In genomic region chr15:74785716-74786032, GRCh38 we compare ENCODE assay signal across 9 cellular contexts. TPM values are rescaled to one million over a fixed set of nuclear protein-coding genes. Genes with fewer than 3 reads are reported as not detected.
A peak's percentile ranks its signal among the peaks of the same experiment; 100 is the strongest.
DNase-seq lines count a peak whose midpoint lies in the region; ATAC-seq, FAIRE-seq and TF ChIP-seq lines count a peak whose summit lies in the region.
"Had no signal": no experiment of that assay in that cellular context is flagged by ENCODE, and none has a peak within 500 bp of the region (broad histone marks: within the 10 kb centered on the region; RNA-seq: fewer than 3 reads in every experiment).

No MANE protein-coding gene starts in this region.

- ATAC-seq in activated B cell treated with CpG ODN at 0.5 μM for 24 hours (ENCODE audit: low read depth): no peak
- ATAC-seq in thoracic aorta (ENCODE audit: insufficient number of reproducible peaks, low FRiP score, low read depth): no peak

- H3K27me3 Mint-ChIP-seq in activated B cell treated with CpG ODN at 0.5 μM for 24 hours: no peaks in the 10 kb centered on the region

- H3K9me3 ChIP-seq in kidney (ENCODE audit: control insufficient read depth in 1 of 2, low read length in 2 of 2): no peaks in the 10 kb centered on the region
- H3K9me3 ChIP-seq in thoracic aorta: no peaks in the 10 kb centered on the region

- H4K5ac ChIP-seq in mesendoderm (ENCODE audit: low read length): no peak overlapping the region

- H3K79me2 ChIP-seq in mesendoderm (ENCODE audit: control insufficient read depth, insufficient read depth, low read length): peaks cover 32% of the 10 kb centered on the region

- no peak overlapping the region for H3K4me3 ChIP-seq in kidney (ENCODE audit: low read length in 2 of 2)
- no peak overlapping the region for H3K4me3 ChIP-seq in thoracic aorta
- H3K4me3 ChIP-seq in mesendoderm (ENCODE audit: low read length): no peak overlapping the region

- H3K56ac ChIP-seq in mesendoderm (ENCODE audit: low read length): no peak overlapping the region

- H3K27ac Mint-ChIP-seq in activated B cell treated with CpG ODN at 0.5 μM for 24 hours: peak overlapping the region; percentile 99

- FAIRE-seq in kidney (lab: Jason Lieb, UNC) (no peak), frontal cortex (lab: Jason Lieb, UNC) (no peak)

- no peaks in the 10 kb centered on the region for H3K9me3 Mint-ChIP-seq in activated B cell treated with CpG ODN at 0.5 μM for 24 hours

- no peak overlapping the region for H2AK5ac ChIP-seq in mesendoderm (ENCODE audit: low read length)

- POLR2A ChIA-PET in activated B cell treated with CpG ODN at 0.5 μM for 24 hours (lab: Charles Lee): interaction anchor here (0.6 to 32.5 kb wide), 4 partner anchors 6 to 382 kb away, joined by 3 to 2569 read pairs (median 1295); partner anchors contain the start of gene CSK

- H3K4me2 ChIP-seq in mesendoderm (ENCODE audit: low read length): no peak overlapping the region

- peaks cover 67% of the 10 kb centered on the region for H3K36me3 Mint-ChIP-seq in activated B cell treated with CpG ODN at 0.5 μM for 24 hours (ENCODE audit: low read depth)

- peaks cover 49% of the 10 kb centered on the region for H3K79me1 ChIP-seq in mesendoderm (ENCODE audit: low read length)

- no peak overlapping the region for H2BK15ac ChIP-seq in mesendoderm (replicated peaks; ENCODE audit: low read depth)

- no peak overlapping the region for H3K18ac ChIP-seq in mesendoderm (ENCODE audit: low read length)

- intact Hi-C loops in activated B cell treated with CpG ODN at 0.5 μM for 24 hours (cut with micrococcal nuclease): loop anchor here (2.0 to 5.0 kb wide), 4 partner anchors 243 to 667 kb away; partner anchors contain the start of genes ARID3B, NEIL1 and SIN3A
- intact Hi-C loops in kidney (cut with DNase I): no loop called here

- H3K9ac ChIP-seq in kidney (ENCODE audit: low read length in 2 of 2) (peak overlapping the region in 1 of 2 donors; percentile 58), mesendoderm (ENCODE audit: low read length) (no peak overlapping the region)

- peaks cover 64 to 72% of the 10 kb centered on the region in 2 donors for H3K4me1 ChIP-seq in kidney (ENCODE audit: control insufficient read depth in 1 of 2, insufficient read depth in 1 of 2, low read depth in 1 of 2, low read length in 2 of 2)
- peaks cover 70 to 92% of the 10 kb centered on the region in 2 donors for H3K4me1 ChIP-seq in thoracic aorta (ENCODE audit: control insufficient read depth in 1 of 2, low read depth in 2 of 2)
- H3K4me1 ChIP-seq in mesendoderm (ENCODE audit: control insufficient read depth, low read depth, low read length): peaks cover 12% of the 10 kb centered on the region

- H4K8ac ChIP-seq in mesendoderm (ENCODE audit: low read depth, low read length): no peak overlapping the region

- no peak overlapping the region for H2BK5ac ChIP-seq in mesendoderm (ENCODE audit: low read length)

- TF ChIP-seq CTCF in activated B cell treated with CpG ODN at 0.5 μM for 24 hours (IDR thresholded peaks at IDR 0.05) (no peak), kidney (IDR thresholded peaks at IDR 0.05; ENCODE audit: borderline replicate concordance, extremely low read depth, insufficient read depth) (no peak), thoracic aorta (IDR thresholded peaks at IDR 0.05) (no peak)

- H3K4me1 Mint-ChIP-seq in activated B cell treated with CpG ODN at 0.5 μM for 24 hours: peaks cover 81% of the 10 kb centered on the region

- peak; percentile 73 for DNase-seq in activated effector memory CD4-positive, alpha-beta T cell treated with anti-CD3 and anti-CD28 coated beads, Interleukin-2, amount 50 U/mL, for 16 hours
- DNase-seq in activated effector memory CD4-positive, alpha-beta T cell treated with Interleukin-2 at 50 U/mL for 16 hours: no peak
- DNase-seq in activated B cell treated with CpG ODN at 0.5 μM for 24 hours (no peak), kidney (peak; percentile 62), thoracic aorta (ENCODE audit: low spot score) (no peak), frontal cortex (ENCODE audit: low spot score in 2 of 2) (no peak), mesendoderm (no peak), KBM-7 (no peak)
- DNase-seq: Kasumi-1 had no signal

- H3K27me3 ChIP-seq in thoracic aorta (replicated peaks; ENCODE audit: insufficient read depth) (no peaks in the 10 kb centered on the region), mesendoderm (ENCODE audit: insufficient read depth, low read length, poor library complexity) (no peaks in the 10 kb centered on the region)

- no peak overlapping the region for H3K4ac ChIP-seq in mesendoderm (ENCODE audit: low read depth, low read length)

- in situ Hi-C loops in KBM-7 (cut with MboI; ENCODE audit: low pct_unique_long_range_greater_than_20kb, low sequenced_read_pairs): no loop called here

- WGBS in mesendoderm (ENCODE audit: extremely low coverage, insufficient coverage, low lambda C conversion rate): no CpG with 5 or more reads among the region's 4 CpGs

- H3K36me3 ChIP-seq in kidney (ENCODE audit: control insufficient read depth in 1 of 2, insufficient read depth in 2 of 2, low read length in 2 of 2) (no peaks in the 10 kb centered on the region), thoracic aorta (no peaks in the 10 kb centered on the region), mesendoderm (ENCODE audit: control insufficient read depth, insufficient read depth, low read length) (no peaks in the 10 kb centered on the region)

- no peak overlapping the region for H2BK120ac ChIP-seq in mesendoderm (ENCODE audit: low read depth, low read length)

- CTCF ChIA-PET in activated B cell treated with CpG ODN at 0.5 μM for 24 hours (lab: Charles Lee): interaction anchor here (0.6 to 26.2 kb wide), 4 partner anchors 9 to 84 kb away, joined by 3 to 1146 read pairs (median 639); partner anchors contain the start of gene CSK

- H3K27ac ChIP-seq in kidney (ENCODE audit: low read depth in 2 of 2, low read length in 2 of 2) (peak overlapping the region in 1 of 2 donors; percentile 24), thoracic aorta (peak overlapping the region; percentile 58 to 73), mesendoderm (ENCODE audit: low read depth, low read length) (no peak overlapping the region)

- no peak overlapping the region for H3K23ac ChIP-seq in mesendoderm (ENCODE audit: low read length)

- peak overlapping the region; percentile 94 for H3K4me3 Mint-ChIP-seq in activated B cell treated with CpG ODN at 0.5 μM for 24 hours

RNA-seq across cellular contexts. Expression of gene CSK, which starts 3.8 kb away (rescaled TPM):
- 540 and 557 TPM in 2 replicates for total RNA-seq in activated B cell treated with CpG ODN at 0.5 μM for 24 hours
- total RNA-seq in kidney: 58.8 TPM
- 18.9 TPM for polyA plus RNA-seq in kidney (ENCODE audit: insufficient read depth, low read depth, low replicate concordance)
- 10 to 100 TPM; 32.7 to 61.6 TPM for total RNA-seq in thoracic aorta
- total RNA-seq in frontal cortex: 26.5 TPM
- 26.0 TPM for polyA plus RNA-seq in mesendoderm (2013, experiment 1 of 2)
- 26.9 TPM for polyA plus RNA-seq in mesendoderm (2013, experiment 2 of 2)

RNA-seq across cellular contexts. Expression of gene LMAN1L, which starts 27.0 kb away (rescaled TPM):
- total RNA-seq in activated B cell treated with CpG ODN at 0.5 μM for 24 hours: 1.0 and 2.2 TPM in 2 replicates
- not detected for total RNA-seq in kidney
- polyA plus RNA-seq in kidney (ENCODE audit: insufficient read depth, low read depth, low replicate concordance): not detected
- not detected for total RNA-seq in thoracic aorta
- total RNA-seq in frontal cortex: not detected
- polyA plus RNA-seq in mesendoderm (2013, experiment 1 of 2): not detected
- polyA plus RNA-seq in mesendoderm (2013, experiment 2 of 2): not detected

RNA-seq across cellular contexts. Expression of gene CYP1A2, which starts 37.0 kb away (rescaled TPM):
- 0.16 TPM in 1 of 2 replicates, not detected in the other for total RNA-seq in activated B cell treated with CpG ODN at 0.5 μM for 24 hours
- not detected for total RNA-seq in kidney
- not detected for polyA plus RNA-seq in kidney (ENCODE audit: insufficient read depth, low read depth, low replicate concordance)
- not detected for total RNA-seq in thoracic aorta
- total RNA-seq in frontal cortex: not detected
- polyA plus RNA-seq in mesendoderm (2013, experiment 1 of 2): not detected
- polyA plus RNA-seq in mesendoderm (2013, experiment 2 of 2): not detected

RNA-seq across cellular contexts. Expression of gene CPLX3, which starts 40.8 kb away (rescaled TPM):
- 0.20 and 0.22 TPM in 2 replicates for total RNA-seq in activated B cell treated with CpG ODN at 0.5 μM for 24 hours
- total RNA-seq in kidney: not detected
- polyA plus RNA-seq in kidney (ENCODE audit: insufficient read depth, low read depth, low replicate concordance): not detected
- total RNA-seq in thoracic aorta: not detected
- total RNA-seq in frontal cortex: 0.82 TPM
- polyA plus RNA-seq in mesendoderm (2013, experiment 1 of 2): 0.22 TPM
- polyA plus RNA-seq in mesendoderm (2013, experiment 2 of 2): 0.24 TPM

RNA-seq across cellular contexts. Expression of gene ULK3, which starts 57.3 kb away (rescaled TPM):
- total RNA-seq in activated B cell treated with CpG ODN at 0.5 μM for 24 hours: 43.6 and 52.1 TPM in 2 replicates
- total RNA-seq in kidney: 36.1 TPM
- polyA plus RNA-seq in kidney (ENCODE audit: insufficient read depth, low read depth, low replicate concordance): 34.5 TPM
- total RNA-seq in thoracic aorta: 10 to 100 TPM; 34.9 to 72.2 TPM
- total RNA-seq in frontal cortex: 30.6 TPM
- polyA plus RNA-seq in mesendoderm (2013, experiment 1 of 2): 13.7 TPM
- polyA plus RNA-seq in mesendoderm (2013, experiment 2 of 2): 13.9 TPM

Comparison
In these comparisons a context has a peak if more than half of its experiments do, and no peak if none do; other contexts are left out.
1. DNase-seq: peak in activated effector memory CD4-positive, alpha-beta T cell treated with anti-CD3 and anti-CD28 coated beads, Interleukin-2, amount 50 U/mL, for 16 hours (single experiment) and kidney (single experiment); none in activated effector memory CD4-positive, alpha-beta T cell treated with Interleukin-2 at 50 U/mL for 16 hours (single experiment), activated B cell treated with CpG ODN at 0.5 μM for 24 hours (single experiment), thoracic aorta (single experiment), frontal cortex (0 of 2), mesendoderm (single experiment) and KBM-7 (single experiment).